In the genomic region with DNA sequence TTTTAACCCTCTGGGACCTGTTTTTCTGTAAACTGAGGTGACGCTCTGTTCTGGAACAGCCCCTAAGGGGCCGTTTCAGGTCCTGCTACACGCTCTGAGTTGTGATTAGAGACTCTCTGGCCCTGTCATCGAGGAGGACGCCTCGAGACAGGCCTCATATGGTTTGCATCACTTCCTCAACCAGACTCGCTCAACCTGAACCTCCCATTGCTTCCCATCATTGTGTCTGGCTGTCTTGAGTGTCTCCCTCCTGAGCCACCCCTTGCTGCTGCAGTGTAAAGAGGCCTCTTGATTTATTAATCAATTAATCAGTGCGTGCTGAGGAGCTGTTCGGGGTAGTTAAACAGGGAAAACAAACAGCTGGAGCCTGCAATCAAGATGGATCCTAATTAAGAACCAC, we compare ENCODE assay signal across 2 cellular contexts.
TF ChIP-seq lines count a peak whose summit lies in the region.

No MANE protein-coding gene starts in this region.

TF ChIP-seq in SK-N-SH, 30 proteins besides CTCF, POLR2A, EP300 and RAD21:
- no peak for TF ChIP-seq FOXM1 (IDR thresholded peaks at IDR 0.05; ENCODE audit: low read depth)
- TF ChIP-seq NFIC (IDR thresholded peaks at IDR 0.05; ENCODE audit: borderline replicate concordance), result no peak
- no peak for TF ChIP-seq EZH2phosphoT487 (IDR thresholded peaks at IDR 0.05; ENCODE audit: borderline replicate concordance, low read depth)
- TF ChIP-seq MXI1 (IDR thresholded peaks at IDR 0.05; ENCODE audit: low read depth, low read length), result no peak; the same call in 1 of the 2 replicates
- TF ChIP-seq SMC3 (IDR thresholded peaks at IDR 0.05; ENCODE audit: low read depth, low read length), result no peak
- TF ChIP-seq TCF12 (IDR thresholded peaks at IDR 0.05), result no peak
- TF ChIP-seq, protein P1, sequence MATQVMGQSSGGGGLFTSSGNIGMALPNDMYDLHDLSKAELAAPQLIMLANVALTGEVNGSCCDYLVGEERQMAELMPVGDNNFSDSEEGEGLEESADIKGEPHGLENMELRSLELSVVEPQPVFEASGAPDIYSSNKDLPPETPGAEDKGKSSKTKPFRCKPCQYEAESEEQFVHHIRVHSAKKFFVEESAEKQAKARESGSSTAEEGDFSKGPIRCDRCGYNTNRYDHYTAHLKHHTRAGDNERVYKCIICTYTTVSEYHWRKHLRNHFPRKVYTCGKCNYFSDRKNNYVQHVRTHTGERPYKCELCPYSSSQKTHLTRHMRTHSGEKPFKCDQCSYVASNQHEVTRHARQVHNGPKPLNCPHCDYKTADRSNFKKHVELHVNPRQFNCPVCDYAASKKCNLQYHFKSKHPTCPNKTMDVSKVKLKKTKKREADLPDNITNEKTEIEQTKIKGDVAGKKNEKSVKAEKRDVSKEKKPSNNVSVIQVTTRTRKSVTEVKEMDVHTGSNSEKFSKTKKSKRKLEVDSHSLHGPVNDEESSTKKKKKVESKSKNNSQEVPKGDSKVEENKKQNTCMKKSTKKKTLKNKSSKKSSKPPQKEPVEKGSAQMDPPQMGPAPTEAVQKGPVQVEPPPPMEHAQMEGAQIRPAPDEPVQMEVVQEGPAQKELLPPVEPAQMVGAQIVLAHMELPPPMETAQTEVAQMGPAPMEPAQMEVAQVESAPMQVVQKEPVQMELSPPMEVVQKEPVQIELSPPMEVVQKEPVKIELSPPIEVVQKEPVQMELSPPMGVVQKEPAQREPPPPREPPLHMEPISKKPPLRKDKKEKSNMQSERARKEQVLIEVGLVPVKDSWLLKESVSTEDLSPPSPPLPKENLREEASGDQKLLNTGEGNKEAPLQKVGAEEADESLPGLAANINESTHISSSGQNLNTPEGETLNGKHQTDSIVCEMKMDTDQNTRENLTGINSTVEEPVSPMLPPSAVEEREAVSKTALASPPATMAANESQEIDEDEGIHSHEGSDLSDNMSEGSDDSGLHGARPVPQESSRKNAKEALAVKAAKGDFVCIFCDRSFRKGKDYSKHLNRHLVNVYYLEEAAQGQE (IDR thresholded peaks at IDR 0.05; ENCODE audit: low read depth, low read length), result no peak

TF ChIP-seq in SK-N-SH treated with all-trans-retinoic acid at 6 μM for 48 hours, 23 proteins besides CTCF, POLR2A, EP300 and RAD21:
- TF ChIP-seq SNAI2 (CRISPR knock-in tag; IDR thresholded peaks at IDR 0.05) (no peak), GLIS3 (CRISPR knock-in tag; IDR thresholded peaks at IDR 0.05) (no peak), ZNF70 (CRISPR knock-in tag; IDR thresholded peaks at IDR 0.05) (no peak), BACH2 (CRISPR knock-in tag; IDR thresholded peaks at IDR 0.05; ENCODE audit: borderline replicate concordance) (no peak), TCF4 (CRISPR knock-in tag; IDR thresholded peaks at IDR 0.05; ENCODE audit: borderline replicate concordance) (no peak)
- TF ChIP-seq, protein P2, sequence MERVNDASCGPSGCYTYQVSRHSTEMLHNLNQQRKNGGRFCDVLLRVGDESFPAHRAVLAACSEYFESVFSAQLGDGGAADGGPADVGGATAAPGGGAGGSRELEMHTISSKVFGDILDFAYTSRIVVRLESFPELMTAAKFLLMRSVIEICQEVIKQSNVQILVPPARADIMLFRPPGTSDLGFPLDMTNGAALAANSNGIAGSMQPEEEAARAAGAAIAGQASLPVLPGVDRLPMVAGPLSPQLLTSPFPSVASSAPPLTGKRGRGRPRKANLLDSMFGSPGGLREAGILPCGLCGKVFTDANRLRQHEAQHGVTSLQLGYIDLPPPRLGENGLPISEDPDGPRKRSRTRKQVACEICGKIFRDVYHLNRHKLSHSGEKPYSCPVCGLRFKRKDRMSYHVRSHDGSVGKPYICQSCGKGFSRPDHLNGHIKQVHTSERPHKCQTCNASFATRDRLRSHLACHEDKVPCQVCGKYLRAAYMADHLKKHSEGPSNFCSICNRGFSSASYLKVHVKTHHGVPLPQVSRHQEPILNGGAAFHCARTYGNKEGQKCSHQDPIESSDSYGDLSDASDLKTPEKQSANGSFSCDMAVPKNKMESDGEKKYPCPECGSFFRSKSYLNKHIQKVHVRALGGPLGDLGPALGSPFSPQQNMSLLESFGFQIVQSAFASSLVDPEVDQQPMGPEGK (CRISPR knock-in tag; IDR thresholded peaks at IDR 0.05; ENCODE audit: borderline replicate concordance), result no peak
